ENCODE assay signal across 9 cellular contexts in genomic region chr17:63333869-63334268, GRCh38.
"Had no signal": no experiment of that assay in that cellular context is flagged by ENCODE, and none has a peak within 500 bp of the region (broad histone marks: within the 10 kb centered on the region; RNA-seq: fewer than 3 reads in every experiment).

No MANE protein-coding gene starts in this region.

- H3K27ac Mint-ChIP-seq: GM23338, HFFc6, IgD-negative memory B cell had no signal

- DNase-seq: H7, HFFc6, KBM-7 had no signal

- FAIRE-seq: H1, HepG2 had no signal

- H3K27me3 Mint-ChIP-seq: IgD-negative memory B cell had no signal

- H3K9me3 ChIP-seq: HAP-1 had no signal

- H3K4me1 Mint-ChIP-seq: IgD-negative memory B cell had no signal

- H3K4me3 Mint-ChIP-seq: GM23338, HFFc6, IgD-negative memory B cell had no signal

- ATAC-seq: GM23338, HCT116, HepG2 had no signal
